Comparison of ENCODE assay signal across 1 cellular context in genomic region chr11:79456501-79456900, GRCh38.
TF ChIP-seq lines count a peak whose summit lies in the region.

No MANE protein-coding gene starts in this region.

TF ChIP-seq in IMR-90, 13 proteins besides CTCF, POLR2A, EP300 and RAD21:
- TF ChIP-seq CEBPB (IDR thresholded peaks at IDR 0.05; ENCODE audit: low read depth, low read length) = no peak
- TF ChIP-seq BHLHE40 (IDR thresholded peaks at IDR 0.05; ENCODE audit: low read depth, low read length) = no peak
- TF ChIP-seq, protein P1, sequence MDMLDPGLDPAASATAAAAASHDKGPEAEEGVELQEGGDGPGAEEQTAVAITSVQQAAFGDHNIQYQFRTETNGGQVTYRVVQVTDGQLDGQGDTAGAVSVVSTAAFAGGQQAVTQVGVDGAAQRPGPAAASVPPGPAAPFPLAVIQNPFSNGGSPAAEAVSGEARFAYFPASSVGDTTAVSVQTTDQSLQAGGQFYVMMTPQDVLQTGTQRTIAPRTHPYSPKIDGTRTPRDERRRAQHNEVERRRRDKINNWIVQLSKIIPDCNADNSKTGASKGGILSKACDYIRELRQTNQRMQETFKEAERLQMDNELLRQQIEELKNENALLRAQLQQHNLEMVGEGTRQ (IDR thresholded peaks at IDR 0.05; ENCODE audit: low read depth, low read length) = no peak
- TF ChIP-seq CHD1 (IDR thresholded peaks at IDR 0.05; ENCODE audit: low read depth, low read length) = no peak
- TF ChIP-seq SMC3 (IDR thresholded peaks at IDR 0.05; ENCODE audit: low read depth, low read length) = no peak
- no peak for TF ChIP-seq MAZ (IDR thresholded peaks at IDR 0.05; ENCODE audit: borderline replicate concordance, low read depth, low read length)
- no peak for TF ChIP-seq MAFK (IDR thresholded peaks at IDR 0.05; ENCODE audit: low read depth, low read length)
- no peak for TF ChIP-seq NFE2L2 (IDR thresholded peaks at IDR 0.05; ENCODE audit: low read depth, low read length)
- TF ChIP-seq RFX5 (IDR thresholded peaks at IDR 0.05; ENCODE audit: low read depth, low read length) = no peak
- TF ChIP-seq FOS (IDR thresholded peaks at IDR 0.05; ENCODE audit: low read depth, low read length) = no peak
- TF ChIP-seq RCOR1 (IDR thresholded peaks at IDR 0.05; ENCODE audit: insufficient replicate concordance, low read length) = no peak
- TF ChIP-seq, protein P2, sequence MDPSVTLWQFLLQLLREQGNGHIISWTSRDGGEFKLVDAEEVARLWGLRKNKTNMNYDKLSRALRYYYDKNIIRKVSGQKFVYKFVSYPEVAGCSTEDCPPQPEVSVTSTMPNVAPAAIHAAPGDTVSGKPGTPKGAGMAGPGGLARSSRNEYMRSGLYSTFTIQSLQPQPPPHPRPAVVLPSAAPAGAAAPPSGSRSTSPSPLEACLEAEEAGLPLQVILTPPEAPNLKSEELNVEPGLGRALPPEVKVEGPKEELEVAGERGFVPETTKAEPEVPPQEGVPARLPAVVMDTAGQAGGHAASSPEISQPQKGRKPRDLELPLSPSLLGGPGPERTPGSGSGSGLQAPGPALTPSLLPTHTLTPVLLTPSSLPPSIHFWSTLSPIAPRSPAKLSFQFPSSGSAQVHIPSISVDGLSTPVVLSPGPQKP (IDR thresholded peaks at IDR 0.05; ENCODE audit: borderline replicate concordance, low read depth, low read length) = no peak
- TF ChIP-seq MXI1 (IDR thresholded peaks at IDR 0.05; ENCODE audit: borderline replicate concordance, low read depth, low read length) = no peak
